ENCODE assay signal across 30 cellular contexts in genomic region chr11:61049066-61049382, GRCh38. TPM values are rescaled to one million over a fixed set of nuclear protein-coding genes. Genes with fewer than 3 reads are reported as not detected.
DNase-seq lines count a peak whose midpoint lies in the region; ATAC-seq, FAIRE-seq and TF ChIP-seq lines count a peak whose summit lies in the region.
"Had no signal": no experiment of that assay in that cellular context is flagged by ENCODE, and none has a peak within 500 bp of the region (broad histone marks: within the 10 kb centered on the region; RNA-seq: fewer than 3 reads in every experiment).

No MANE protein-coding gene starts in this region.

- H3K4me1 Mint-ChIP-seq in activated T-cell treated with anti-CD3 and anti-CD28 coated beads, Interleukin-2, amount 50 U/mL, for 72 hours (ENCODE audit: low read depth), result peaks cover 72% of the 10 kb centered on the region
- H3K4me1 Mint-ChIP-seq in activated CD8-positive, alpha-beta T cell treated with anti-CD3 and anti-CD28 coated beads, Interleukin-2, amount 10 ng/mL, durations not matched to agents 7 days and 5 days (ENCODE audit: low read depth), result peaks cover 50% of the 10 kb centered on the region

- peak; percentile 66 to 75 for ATAC-seq in activated T-cell treated with anti-CD3 and anti-CD28 coated beads, Interleukin-2, amount 50 U/mL, for 72 hours (replicated peaks in 1 of 2)
- ATAC-seq in activated CD8-positive, alpha-beta T cell treated with anti-CD3 and anti-CD28 coated beads, Interleukin-2, amount 10 ng/mL, durations not matched to agents 7 days and 5 days, result no peak
- no peak for ATAC-seq in lower lobe of right lung

- H3K4me3 ChIP-seq in lower lobe of right lung, result no peak overlapping the region
- H3K4me3 ChIP-seq: BLaER1, cardiac muscle cell, hepatocyte, PC-9, SK-N-MC, upper lobe of left lung had no signal

- H3K9me3 Mint-ChIP-seq in activated T-cell treated with anti-CD3 and anti-CD28 coated beads, Interleukin-2, amount 50 U/mL, for 72 hours, result no peaks in the 10 kb centered on the region
- H3K9me3 Mint-ChIP-seq in activated CD8-positive, alpha-beta T cell treated with anti-CD3 and anti-CD28 coated beads, Interleukin-2, amount 10 ng/mL, durations not matched to agents 7 days and 5 days (ENCODE audit: insufficient read depth), result no peaks in the 10 kb centered on the region
- H3K9me3 Mint-ChIP-seq: nephron progenitor cell had no signal

- H3K36me3 ChIP-seq in lower lobe of right lung, result no peaks in the 10 kb centered on the region
- H3K36me3 ChIP-seq: BLaER1, cardiac muscle cell, upper lobe of left lung had no signal

- H3K27me3 Mint-ChIP-seq in activated T-cell treated with anti-CD3 and anti-CD28 coated beads, Interleukin-2, amount 50 U/mL, for 72 hours (ENCODE audit: low read depth), result no peaks in the 10 kb centered on the region
- no peaks in the 10 kb centered on the region for H3K27me3 Mint-ChIP-seq in activated CD8-positive, alpha-beta T cell treated with anti-CD3 and anti-CD28 coated beads, Interleukin-2, amount 10 ng/mL, durations not matched to agents 7 days and 5 days (ENCODE audit: low read depth)

- H3K27ac Mint-ChIP-seq in activated T-cell treated with anti-CD3 and anti-CD28 coated beads, Interleukin-2, amount 50 U/mL, for 72 hours, result peak overlapping the region; percentile 30
- peak overlapping the region; percentile 44 for H3K27ac Mint-ChIP-seq in activated CD8-positive, alpha-beta T cell treated with anti-CD3 and anti-CD28 coated beads, Interleukin-2, amount 10 ng/mL, durations not matched to agents 7 days and 5 days
- H3K27ac Mint-ChIP-seq: nephron progenitor cell had no signal

- POLR2A ChIA-PET in activated CD8-positive, alpha-beta T cell treated with anti-CD3 and anti-CD28 coated beads, Interleukin-2, amount 10 ng/mL, durations not matched to agents 7 days and 5 days (lab: Charles Lee), result interaction anchor here (0.7 kb wide), 1 partner anchor 23 kb away, joined by 3 read pairs; no protein-coding TSS in a partner anchor

- intact Hi-C loops in lower lobe of right lung (cut with DNase I), result no loop called here

- no peak for DNase-seq in activated T-cell treated with anti-CD3 and anti-CD28 coated beads, Interleukin-2, amount 50 U/mL, for 72 hours
- DNase-seq in activated T-cell treated with anti-CD3 and anti-CD28 coated beads, Interleukin-2, amount 50 U/mL, for 48 hours, result no peak
- DNase-seq in GM12892 (ENCODE audit: insufficient read length) (no peak), kidney tubule cell (ENCODE audit: low spot score) (peak; percentile 9), dedifferentiated amniotic fluid mesenchymal stem cell (ENCODE audit: extremely low spot score) (no peak), lower lobe of right lung (no peak)
- DNase-seq in activated CD8-positive, alpha-beta T cell treated with anti-CD3 and anti-CD28 coated beads, Interleukin-2, amount 10 ng/mL, durations not matched to agents 7 days and 5 days, result no peak
- DNase-seq: activated CD4-positive, alpha-beta T cell treated with anti-CD3 and anti-CD28 coated beads for 4 hours; Caco-2; effector CD4-positive, alpha-beta T cell; HCEC 1CT; mammary epithelial cell; NCI-H1417; NCI-H2029; NCI-H226; NCI-H69; nephron progenitor cell; PC-9; stimulated activated CD4-positive, alpha-beta T cell treated with anti-CD3 and anti-CD28 coated beads, Interleukin-4, amount 100 ng/mL, for 24 hours; upper lobe of left lung had no signal

- peak overlapping the region; percentile 60 for H3K4me3 Mint-ChIP-seq in activated T-cell treated with anti-CD3 and anti-CD28 coated beads, Interleukin-2, amount 50 U/mL, for 72 hours
- no peak overlapping the region for H3K4me3 Mint-ChIP-seq in activated CD8-positive, alpha-beta T cell treated with anti-CD3 and anti-CD28 coated beads, Interleukin-2, amount 10 ng/mL, durations not matched to agents 7 days and 5 days
- H3K4me3 Mint-ChIP-seq: nephron progenitor cell had no signal

- TF ChIP-seq POLR2A in GM12892 (IDR thresholded peaks at IDR 0.05; ENCODE audit: low read depth, low read length), result no peak

- peak; percentile 57 for FAIRE-seq in GM12892 (lab: Jason Lieb, UNC)
- FAIRE-seq: astrocyte, colon had no signal

- CTCF ChIA-PET in activated CD8-positive, alpha-beta T cell treated with anti-CD3 and anti-CD28 coated beads, Interleukin-2, amount 10 ng/mL, durations not matched to agents 7 days and 5 days (lab: Charles Lee), result interaction anchor here (0.9 to 1.4 kb wide), 4 partner anchors 12 to 80 kb away, joined by 3 to 4 read pairs (median 3); partner anchors contain the start of gene CD6

- H3K9me3 ChIP-seq in lower lobe of right lung, result no peaks in the 10 kb centered on the region
- H3K9me3 ChIP-seq: BLaER1, upper lobe of left lung had no signal

- no peaks in the 10 kb centered on the region for H3K4me1 ChIP-seq in lower lobe of right lung
- H3K4me1 ChIP-seq: Caco-2 had no signal

- TF ChIP-seq CTCF in lower lobe of right lung (IDR thresholded peaks at IDR 0.05), result no peak

- no peak overlapping the region for H3K27ac ChIP-seq in lower lobe of right lung
- H3K27ac ChIP-seq: BLaER1, cardiac muscle cell, hepatocyte, PC-9, SK-N-MC had no signal

- no peaks in the 10 kb centered on the region for H3K27me3 ChIP-seq in lower lobe of right lung (ENCODE audit: low read depth)
- H3K27me3 ChIP-seq: BLaER1, cardiac muscle cell, hepatocyte, upper lobe of left lung had no signal

- H3K36me3 Mint-ChIP-seq in activated T-cell treated with anti-CD3 and anti-CD28 coated beads, Interleukin-2, amount 50 U/mL, for 72 hours (ENCODE audit: insufficient read depth in 2 of 2), result peaks cover 15 to 32% of the 10 kb centered on the region in 2 donors
- peaks cover 12% of the 10 kb centered on the region for H3K36me3 Mint-ChIP-seq in activated CD8-positive, alpha-beta T cell treated with anti-CD3 and anti-CD28 coated beads, Interleukin-2, amount 10 ng/mL, durations not matched to agents 7 days and 5 days (ENCODE audit: low read depth)

RNA-seq across cellular contexts. Expression of gene CD5, which starts 53.3 kb away (rescaled TPM):
- 100 to 1,000 TPM; 285 to 317 TPM for total RNA-seq in activated T-cell treated with anti-CD3 and anti-CD28 coated beads, Interleukin-2, amount 50 U/mL, for 72 hours
- 0.15 TPM for polyA plus RNA-seq in GM12892 (2012; ENCODE audit: missing spikeins)
- 100 to 1,000 TPM; 252 to 274 TPM for total RNA-seq in activated CD8-positive, alpha-beta T cell treated with anti-CD3 and anti-CD28 coated beads, Interleukin-2, amount 10 ng/mL, durations not matched to agents 7 days and 5 days
- 3.5 TPM for total RNA-seq in lower lobe of right lung
- total RNA-seq: astrocyte, Caco-2, cardiac muscle cell, G401, hepatocyte, mammary epithelial cell, osteoblast, PC-9, pulmonary artery endothelial cell had no signal
- polyA plus RNA-seq: AG04450, cardiac muscle cell, mammary epithelial cell had no signal

Comparison
In these comparisons a context has a peak if more than half of its experiments do, and no peak if none do; other contexts are left out.
1. ATAC-seq: peak in activated T-cell treated with anti-CD3 and anti-CD28 coated beads, Interleukin-2, amount 50 U/mL, for 72 hours (2 of 2); none in activated CD8-positive, alpha-beta T cell treated with anti-CD3 and anti-CD28 coated beads, Interleukin-2, amount 10 ng/mL, durations not matched to agents 7 days and 5 days (single experiment) and lower lobe of right lung (0 of 2).
2. RNA of gene CD5, which starts 53.3 kb away (total RNA-seq): 285 to 317 TPM in activated T-cell treated with anti-CD3 and anti-CD28 coated beads, Interleukin-2, amount 50 U/mL, for 72 hours and 252 to 274 TPM in activated CD8-positive, alpha-beta T cell treated with anti-CD3 and anti-CD28 coated beads, Interleukin-2, amount 10 ng/mL, durations not matched to agents 7 days and 5 days; 3.5 TPM in lower lobe of right lung (single experiment); every median in the first group is over 10 times any median in the second.